In genomic region chr12:132710062-132710421, GRCh38 we compare ENCODE assay signal across 8 cellular contexts. TPM values are rescaled to one million over a fixed set of nuclear protein-coding genes. Genes with fewer than 3 reads are reported as not detected.
DNase-seq lines count a peak whose midpoint lies in the region; ATAC-seq lines count a peak whose summit lies in the region.

No MANE protein-coding gene starts in this region.

- peaks cover 5% of the 10 kb centered on the region for H3K9me3 Mint-ChIP-seq in activated T-helper 17 cell treated with anti-CD3 and anti-CD28 coated beads, Interleukin-2, amount 50 U/mL, for 72 hours

- H3K4me3 Mint-ChIP-seq in activated T-helper 17 cell treated with anti-CD3 and anti-CD28 coated beads, Interleukin-2, amount 50 U/mL, for 72 hours = peak overlapping the region; percentile 91

- H3K4me1 Mint-ChIP-seq in activated T-helper 17 cell treated with anti-CD3 and anti-CD28 coated beads, Interleukin-2, amount 50 U/mL, for 72 hours = peaks cover 5% of the 10 kb centered on the region

- no peaks in the 10 kb centered on the region for H3K27me3 Mint-ChIP-seq in activated T-helper 17 cell treated with anti-CD3 and anti-CD28 coated beads, Interleukin-2, amount 50 U/mL, for 72 hours

- DNase-seq in ACHN (peak; percentile 40), right cardiac atrium (peak in 1 of 3 donors; percentile 45), NCI-H1694 treated with DMSO at 0.1 percent for 48 hours (lab: John Stamatoyannopoulos, UW) (no peak), NCI-H128 (lab: John Stamatoyannopoulos, UW; ENCODE audit: unreplicated experiment) (no peak)

- peaks cover 25% of the 10 kb centered on the region for H3K36me3 Mint-ChIP-seq in activated T-helper 17 cell treated with anti-CD3 and anti-CD28 coated beads, Interleukin-2, amount 50 U/mL, for 72 hours (ENCODE audit: low read depth)

- under 1% methylated on average over 27 of the region's 27 CpGs for WGBS in right cardiac atrium

- H3K4me3 ChIP-seq in right cardiac atrium (ENCODE audit: low read length) = peak overlapping the region; percentile 96
- peak overlapping the region; percentile 66 to 95 (median 86) for H3K4me3 ChIP-seq in skin epidermis

- H3K27ac Mint-ChIP-seq in activated T-helper 17 cell treated with anti-CD3 and anti-CD28 coated beads, Interleukin-2, amount 50 U/mL, for 72 hours = peak overlapping the region; percentile 88

- no peaks in the 10 kb centered on the region for H3K27me3 ChIP-seq in right cardiac atrium (ENCODE audit: control insufficient read depth, insufficient read depth)

- H3K9me3 ChIP-seq in right cardiac atrium (ENCODE audit: control insufficient read depth, low read length) = no peaks in the 10 kb centered on the region

- ATAC-seq in GM19025 (IDR thresholded peaks at IDR 0.05; ENCODE audit: low read depth, unreplicated experiment) (peak; percentile 21), HG03135 (IDR thresholded peaks at IDR 0.05; ENCODE audit: unreplicated experiment) (peak; percentile 19), right cardiac atrium (peak; percentile 34 to 53)
- peak; percentile 3 for ATAC-seq in activated T-helper 17 cell treated with anti-CD3 and anti-CD28 coated beads, Interleukin-2, amount 50 U/mL, for 72 hours (replicated peaks)

- in situ Hi-C loops in ACHN (cut with HindIII; ENCODE audit: low pct_ligation_motif_present, low pct_unique_long_range_greater_than_20kb, low sequenced_read_pairs) = no loop called here

- H3K4me1 ChIP-seq in right cardiac atrium (ENCODE audit: control insufficient read depth, insufficient read depth, low read length) = no peaks in the 10 kb centered on the region

- intact Hi-C loops in right cardiac atrium (cut with DNase I) = no loop called here

- H3K27ac ChIP-seq in right cardiac atrium (ENCODE audit: low read length) = peak overlapping the region; percentile 34
- peak overlapping the region in 20 of 21 experiments; percentile 69 to 92 (median 87) for H3K27ac ChIP-seq in skin epidermis

RNA-seq across cellular contexts. Expression of gene PGAM5, which starts 0.6 kb away (rescaled TPM):
- total RNA-seq in activated T-helper 17 cell treated with anti-CD3 and anti-CD28 coated beads, Interleukin-2, amount 50 U/mL, for 72 hours = 10 to 100 TPM; 38.4 to 94.7 TPM
- total RNA-seq in right cardiac atrium = 10 to 100 TPM; 21.2 to 24.0 (median 23.2) TPM
- 15.1 TPM for polyA plus RNA-seq in right cardiac atrium

RNA-seq across cellular contexts. Expression of gene PXMP2, which starts 22.7 kb away (rescaled TPM):
- total RNA-seq in activated T-helper 17 cell treated with anti-CD3 and anti-CD28 coated beads, Interleukin-2, amount 50 U/mL, for 72 hours = 1 to 10 TPM; 7.1 to 8.1 TPM
- total RNA-seq in right cardiac atrium = 10 to 100 TPM; 21.6 to 40.1 (median 36.3) TPM
- 36.8 TPM for polyA plus RNA-seq in right cardiac atrium

RNA-seq across cellular contexts. Expression of gene POLE, which starts 22.9 kb away (rescaled TPM):
- 100 to 1,000 TPM; 125 to 154 TPM for total RNA-seq in activated T-helper 17 cell treated with anti-CD3 and anti-CD28 coated beads, Interleukin-2, amount 50 U/mL, for 72 hours
- 10 to 100 TPM; 13.0 to 22.1 (median 15.8) TPM for total RNA-seq in right cardiac atrium
- 10.6 TPM for polyA plus RNA-seq in right cardiac atrium

RNA-seq across cellular contexts. Expression of gene ANKLE2, which starts 51.6 kb away (rescaled TPM):
- 100 to 1,000 TPM; 118 to 160 TPM for total RNA-seq in activated T-helper 17 cell treated with anti-CD3 and anti-CD28 coated beads, Interleukin-2, amount 50 U/mL, for 72 hours
- 10 to 100 TPM; 24.8 to 34.1 (median 26.6) TPM for total RNA-seq in right cardiac atrium
- 17.7 TPM for polyA plus RNA-seq in right cardiac atrium

Comparison
In these comparisons a context has a peak if more than half of its experiments do, and no peak if none do; other contexts are left out.
1. RNA of gene POLE, which starts 22.9 kb away (total RNA-seq): 125 to 154 TPM in activated T-helper 17 cell treated with anti-CD3 and anti-CD28 coated beads, Interleukin-2, amount 50 U/mL, for 72 hours; 13.0 to 22.1 TPM in right cardiac atrium; every median in the first group is over 4 times any median in the second.
2. Peak in every context shown above with its lines, with median percentiles within 50 percentile points of each other: ATAC-seq.